Comparison of ENCODE assay signal across 14 cellular contexts in the genomic region with DNA sequence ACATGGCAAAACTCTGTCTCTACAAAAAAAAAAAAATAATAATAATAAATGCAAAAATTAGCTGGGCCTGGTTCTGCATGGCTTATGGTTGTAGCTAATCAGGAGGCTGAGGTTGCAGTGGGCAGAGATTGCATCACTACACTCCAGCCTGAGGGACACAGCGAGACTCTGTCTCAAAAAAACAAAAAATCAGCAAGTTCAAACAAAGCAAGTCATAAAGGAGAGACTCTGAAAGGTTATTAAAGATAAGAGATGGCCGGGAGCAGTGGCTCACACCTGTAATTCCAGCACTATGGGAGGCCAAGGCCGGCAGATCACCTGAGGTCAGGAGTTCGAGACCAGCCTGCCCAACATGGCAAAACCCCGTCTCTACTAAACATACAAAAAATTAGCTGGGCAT. TPM values are rescaled to one million over a fixed set of nuclear protein-coding genes. Genes with fewer than 3 reads are reported as not detected.
A peak's percentile ranks its signal among the peaks of the same experiment; 100 is the strongest.
DNase-seq lines count a peak whose midpoint lies in the region; ATAC-seq, FAIRE-seq and TF ChIP-seq lines count a peak whose summit lies in the region.
"Had no signal": no experiment of that assay in that cellular context is flagged by ENCODE, and none has a peak within 500 bp of the region (broad histone marks: within the 10 kb centered on the region; RNA-seq: fewer than 3 reads in every experiment).

No MANE protein-coding gene starts in this region.

- POLR2A ChIA-PET in HepG2 (lab: Yijun Ruan, JAX), result no interaction called here

- no peak overlapping the region for H3K9ac ChIP-seq in HepG2 (ENCODE audit: insufficient read depth, low read depth, low read length)

- FAIRE-seq in HepG2 (lab: Jason Lieb, UNC) (no peak), HTR-8/SVneo (lab: Jason Lieb, UNC) (no peak)

- no peak for TF ChIP-seq POLR2A in HepG2 (IDR thresholded peaks at IDR 0.05; ENCODE audit: insufficient read depth in 1 of 2, low read depth in 2 of 2, low read length in 2 of 2)

- ATAC-seq in GM18498 (IDR thresholded peaks at IDR 0.05; ENCODE audit: unreplicated experiment) (peak; percentile 15), HG03432 (IDR thresholded peaks at IDR 0.05; ENCODE audit: unreplicated experiment) (peak; percentile 17), HepG2 (no peak), HG03025 (IDR thresholded peaks at IDR 0.05; ENCODE audit: low FRiP score, unreplicated experiment) (no peak)

- CTCF ChIA-PET in HepG2 (lab: Yijun Ruan, JAX; ENCODE audit: low intra/inter-chr PET ratio, low total read pairs), result no interaction called here

- H3K4me3 Mint-ChIP-seq in activated naive CD8-positive, alpha-beta T cell, result no peak overlapping the region

- DNase-seq in HepG2 (ENCODE audit: low spot score) (peak; percentile 3), HTR-8/SVneo (ENCODE audit: insufficient read length, low spot score) (no peak), DMS153 (lab: John Stamatoyannopoulos, UW) (no peak), NCI-H446 (lab: John Stamatoyannopoulos, UW) (no peak)
- DNase-seq: colonic mucosa, MV-4-11, NCI-H2171, ovary, testis had no signal

- H3K9me3 ChIP-seq in HepG2 (ENCODE audit: low read length), result no peaks in the 10 kb centered on the region
- H3K9me3 ChIP-seq: colonic mucosa, ovary, testis had no signal

- no peak overlapping the region for H3K4me3 ChIP-seq in HepG2 (replicated peaks in 1 of 3; ENCODE audit: insufficient read depth in 1 of 3, low read depth in 2 of 3, low read length in 3 of 3)
- H3K4me3 ChIP-seq: colonic mucosa, ovary, testis had no signal

- no peak overlapping the region for H2AFZ ChIP-seq in HepG2 (ENCODE audit: low read length)

- peaks cover 3 to 32% of the 10 kb centered on the region in 2 experiments for H3K36me3 ChIP-seq in HepG2 (replicated peaks in 1 of 2; ENCODE audit: control insufficient read depth in 1 of 2, insufficient read depth in 2 of 2, low read length in 2 of 2)
- H3K36me3 ChIP-seq: colonic mucosa, ovary had no signal

- no peaks in the 10 kb centered on the region for H3K27me3 Mint-ChIP-seq in activated naive CD8-positive, alpha-beta T cell

- H3K36me3 Mint-ChIP-seq in activated naive CD8-positive, alpha-beta T cell, result peaks cover 12% of the 10 kb centered on the region

- H3K27ac Mint-ChIP-seq in activated naive CD8-positive, alpha-beta T cell, result peak overlapping the region; percentile 85

- no peaks in the 10 kb centered on the region for H4K20me1 ChIP-seq in HepG2 (ENCODE audit: insufficient read depth, low read length)

- H3K27ac ChIP-seq in HepG2 (ENCODE audit: extremely low read length, insufficient read depth, low read length), result no peak overlapping the region
- H3K27ac ChIP-seq: C4-2B, colonic mucosa, ovary, testis had no signal

- H3K4me1 ChIP-seq in HepG2 (ENCODE audit: insufficient read depth, low read length), result no peaks in the 10 kb centered on the region
- H3K4me1 ChIP-seq: testis had no signal

- H3K79me2 ChIP-seq in HepG2 (ENCODE audit: insufficient read depth, low read length), result peaks cover 34% of the 10 kb centered on the region

- 83% methylated on average over 5 of the region's 5 CpGs for WGBS in HepG2 (ENCODE audit: low lambda C conversion rate)

- H3K4me1 Mint-ChIP-seq in activated naive CD8-positive, alpha-beta T cell (ENCODE audit: low read depth), result peaks cover 40% of the 10 kb centered on the region

- in situ Hi-C loops in HepG2 (cut with HindIII; ENCODE audit: extremely low pct_ligation_motif_present, low pct_unique_long_range_greater_than_20kb), result no loop called here

- no peak for TF ChIP-seq RAD21 in HepG2 (CRISPR knock-in tag; IDR thresholded peaks at IDR 0.05)

- no peak for TF ChIP-seq EP300 in HepG2 (IDR thresholded peaks at IDR 0.05; ENCODE audit: low read depth in 2 of 2, low read length in 2 of 2)
- no peak for TF ChIP-seq EP300 in HepG2 (CRISPR knock-in tag; IDR thresholded peaks at IDR 0.05; ENCODE audit: borderline replicate concordance)

- TF ChIP-seq CTCF in HepG2 (CRISPR knock-in tag; IDR thresholded peaks at IDR 0.05), result no peak

- no TSS peak for BruUV-seq in HepG2 (replicated peaks; lab: Mats Ljungman, UMichigan)

- H3K9me3 Mint-ChIP-seq in activated naive CD8-positive, alpha-beta T cell (ENCODE audit: low read depth), result no peaks in the 10 kb centered on the region

- intact Hi-C loops in HepG2 (cut with micrococcal nuclease; ENCODE audit: unreplicated experiment), result no loop called here

- H3K4me2 ChIP-seq in HepG2 (ENCODE audit: low read depth, low read length), result no peak overlapping the region

- no peaks in the 10 kb centered on the region for H3K27me3 ChIP-seq in HepG2 (ENCODE audit: control insufficient read depth in 1 of 2, insufficient read depth in 2 of 2, low read length in 2 of 2)
- H3K27me3 ChIP-seq: colonic mucosa, ovary, testis had no signal

TF ChIP-seq in HepG2, 621 proteins besides CTCF, POLR2A, EP300 and RAD21 (continues in another document):
- TF ChIP-seq SALL1 (CRISPR knock-in tag; IDR thresholded peaks at IDR 0.05) (peak; percentile 28; the same call in 1 of the 2 replicates), CEBPG (CRISPR knock-in tag; IDR thresholded peaks at IDR 0.05) (peak; percentile 83), TFDP1 (CRISPR knock-in tag; IDR thresholded peaks at IDR 0.05; ENCODE audit: borderline replicate concordance) (no peak), CEBPB (IDR thresholded peaks at IDR 0.05; ENCODE audit: borderline replicate concordance, low read depth, low read length) (peak; percentile 69), FOXO1 (CRISPR knock-in tag; IDR thresholded peaks at IDR 0.05) (no peak), HCFC1 (IDR thresholded peaks at IDR 0.05; ENCODE audit: low read depth, low read length) (no peak), ZNF280D (CRISPR knock-in tag; IDR thresholded peaks at IDR 0.05) (no peak), RFX1 (IDR thresholded peaks at IDR 0.05) (no peak), SIX1 (CRISPR knock-in tag; IDR thresholded peaks at IDR 0.05; ENCODE audit: borderline replicate concordance) (no peak)
- TF ChIP-seq, protein P1, sequence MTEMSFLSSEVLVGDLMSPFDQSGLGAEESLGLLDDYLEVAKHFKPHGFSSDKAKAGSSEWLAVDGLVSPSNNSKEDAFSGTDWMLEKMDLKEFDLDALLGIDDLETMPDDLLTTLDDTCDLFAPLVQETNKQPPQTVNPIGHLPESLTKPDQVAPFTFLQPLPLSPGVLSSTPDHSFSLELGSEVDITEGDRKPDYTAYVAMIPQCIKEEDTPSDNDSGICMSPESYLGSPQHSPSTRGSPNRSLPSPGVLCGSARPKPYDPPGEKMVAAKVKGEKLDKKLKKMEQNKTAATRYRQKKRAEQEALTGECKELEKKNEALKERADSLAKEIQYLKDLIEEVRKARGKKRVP (CRISPR knock-in tag; IDR thresholded peaks at IDR 0.05), result peak in 1 of 2 experiments; percentile 52; a peak in 1 of 4 replicates

RNA-seq across cellular contexts. Expression of gene COP1, which starts 28.8 kb away (rescaled TPM):
- total RNA-seq in HepG2 (2016; rRNA removed; fragmentation: Illumina TruSeq; extraction: Trizol), result 51.3 and 69.9 TPM in 2 replicates
- 29.6 and 29.8 TPM in 2 replicates for total RNA-seq in HepG2 (2016; cell fraction: cytosol; rRNA removed; fragmentation: Illumina TruSeq; extraction: Trizol; ENCODE audit: low read depth)
- 50.2 and 74.8 TPM in 2 replicates for total RNA-seq in HepG2 (2016; cell fraction: insoluble cytoplasmic fraction; rRNA removed; fragmentation: Illumina TruSeq; extraction: Trizol)
- 43.1 and 50.1 TPM in 2 replicates for total RNA-seq in HepG2 (2016; cell fraction: membrane; rRNA removed; fragmentation: Illumina TruSeq; extraction: Trizol)
- 44.2 and 48.1 TPM in 2 replicates for total RNA-seq in HepG2 (2016; cell fraction: nucleus; rRNA removed; fragmentation: Illumina TruSeq; extraction: Trizol)
- 15.0 and 20.5 TPM in 2 replicates for polyA plus RNA-seq in HepG2 (2011; rRNA removed)
- polyA plus RNA-seq in HepG2 (2011; cell fraction: cytosol; rRNA removed), result 9.4 and 15.8 TPM in 2 replicates
- 9.0 and 10.7 TPM in 2 replicates for polyA plus RNA-seq in HepG2 (2011; cell fraction: nucleus; rRNA removed)
- 20.6 and 22.4 TPM in 2 replicates for polyA plus RNA-seq in HepG2 (2012)
- 12.9 and 14.0 TPM in 2 replicates for polyA plus RNA-seq in HepG2 (2016; cell fraction: cytosol; fragmentation: Illumina TruSeq; extraction: Trizol; ENCODE audit: low read depth)
- 55.5 and 57.5 TPM in 2 replicates for polyA plus RNA-seq in HepG2 (2016; cell fraction: insoluble cytoplasmic fraction; fragmentation: Illumina TruSeq; extraction: Trizol; ENCODE audit: low read depth)
- polyA plus RNA-seq in HepG2 (2016; cell fraction: membrane; fragmentation: Illumina TruSeq; extraction: Trizol; ENCODE audit: low read depth), result 28.6 and 30.4 TPM in 2 replicates
- 26.9 and 28.0 TPM in 2 replicates for polyA plus RNA-seq in HepG2 (2016; cell fraction: nucleus; fragmentation: Illumina TruSeq; extraction: Trizol; ENCODE audit: insufficient read depth, low read depth)
- 18.7 and 51.1 TPM in 2 replicates for polyA minus RNA-seq in HepG2 (2011; rRNA and poly(A)+ RNA removed; ENCODE audit: low replicate concordance)
- polyA minus RNA-seq in HepG2 (2011; cell fraction: cytosol; rRNA and poly(A)+ RNA removed), result 22.5 and 23.4 TPM in 2 replicates
- polyA minus RNA-seq in HepG2 (2011; cell fraction: nucleus; rRNA and poly(A)+ RNA removed), result 118 and 125 TPM in 2 replicates

Comparison
In these comparisons a context has a peak if more than half of its experiments do, and no peak if none do; other contexts are left out.
1. ATAC-seq: peak in GM18498 (single experiment) and HG03432 (single experiment); none in HepG2 (single experiment) and HG03025 (single experiment).